In genomic region chr15:77014137-77015081, GRCh38 we compare ENCODE assay signal across 8 cellular contexts. TPM values are rescaled to one million over a fixed set of nuclear protein-coding genes. Genes with fewer than 3 reads are reported as not detected.
DNase-seq lines count a peak whose midpoint lies in the region; ATAC-seq and TF ChIP-seq lines count a peak whose summit lies in the region.

No MANE protein-coding gene starts in this region.

- peak; percentile 42 for ATAC-seq in HG03280 (IDR thresholded peaks at IDR 0.05; ENCODE audit: unreplicated experiment)

- no peak for TF ChIP-seq POLR2A in transverse colon (IDR thresholded peaks at IDR 0.05)
- TF ChIP-seq POLR2A in prostate gland (IDR thresholded peaks at IDR 0.05): no peak

- H3K4me1 Mint-ChIP-seq in activated naive CD4-positive, alpha-beta T cell treated with anti-CD3 and anti-CD28 coated beads, Interleukin-2, amount 50 U/mL, for 24 hours: peaks cover 84% of the 10 kb centered on the region
- peaks cover 92% of the 10 kb centered on the region for H3K4me1 Mint-ChIP-seq in activated naive CD8-positive, alpha-beta T cell treated with anti-CD3 and anti-CD28 coated beads for 36 hours

- H3K9me3 Mint-ChIP-seq in activated naive CD4-positive, alpha-beta T cell treated with anti-CD3 and anti-CD28 coated beads, Interleukin-2, amount 50 U/mL, for 24 hours: no peaks in the 10 kb centered on the region
- H3K9me3 Mint-ChIP-seq in activated naive CD8-positive, alpha-beta T cell treated with anti-CD3 and anti-CD28 coated beads for 36 hours: no peaks in the 10 kb centered on the region

- H3K27me3 ChIP-seq in transverse colon: no peaks in the 10 kb centered on the region
- H3K27me3 ChIP-seq in prostate gland (replicated peaks; ENCODE audit: insufficient read depth): no peaks in the 10 kb centered on the region

- H3K36me3 Mint-ChIP-seq in activated naive CD4-positive, alpha-beta T cell treated with anti-CD3 and anti-CD28 coated beads, Interleukin-2, amount 50 U/mL, for 24 hours: peaks cover 3% of the 10 kb centered on the region
- peaks cover 45% of the 10 kb centered on the region for H3K36me3 Mint-ChIP-seq in activated naive CD8-positive, alpha-beta T cell treated with anti-CD3 and anti-CD28 coated beads for 36 hours

- DNase-seq in activated naive CD4-positive, alpha-beta T cell treated with Interleukin-2 at 50 U/mL for 16 hours: no peak
- DNase-seq in activated naive CD8-positive, alpha-beta T cell treated with anti-CD3 and anti-CD28 coated beads for 36 hours: no peak
- DNase-seq in transverse colon: no peak
- DNase-seq in prostate gland (ENCODE audit: low spot score): no peak
- DNase-seq in NCI-H1105 (lab: John Stamatoyannopoulos, UW): no peak
- DNase-seq in COLO829 (ENCODE audit: low spot score): no peak

- H3K27ac Mint-ChIP-seq in activated naive CD4-positive, alpha-beta T cell treated with anti-CD3 and anti-CD28 coated beads, Interleukin-2, amount 50 U/mL, for 24 hours: peak overlapping the region; percentile 98
- peak overlapping the region; percentile 84 for H3K27ac Mint-ChIP-seq in activated naive CD8-positive, alpha-beta T cell treated with anti-CD3 and anti-CD28 coated beads for 36 hours

- peak overlapping the region; percentile 21 to 55 (median 32) for H3K27ac ChIP-seq in transverse colon
- H3K27ac ChIP-seq in prostate gland: no peak overlapping the region

- H3K4me1 ChIP-seq in transverse colon (peaks cover 0 to 4% (median 0%) of the 10 kb centered on the region in 4 donors), prostate gland (replicated peaks) (no peaks in the 10 kb centered on the region)

- TF ChIP-seq EP300 in transverse colon (IDR thresholded peaks at IDR 0.05; ENCODE audit: low read depth): no peak

- H3K27me3 Mint-ChIP-seq in activated naive CD4-positive, alpha-beta T cell treated with anti-CD3 and anti-CD28 coated beads, Interleukin-2, amount 50 U/mL, for 24 hours: no peaks in the 10 kb centered on the region
- H3K27me3 Mint-ChIP-seq in activated naive CD8-positive, alpha-beta T cell treated with anti-CD3 and anti-CD28 coated beads for 36 hours: no peaks in the 10 kb centered on the region

- in situ Hi-C loops in transverse colon (cut with MboI; ENCODE audit: low pct_ligation_motif_present in 1 of 4, low pct_unique_long_range_greater_than_20kb in 1 of 4, low sequenced_read_pairs in 3 of 4): no loop called here

- WGBS in transverse colon (ENCODE audit: low coverage in 1 of 2), 2 donors: 74 to 80% methylated on average over 1 to 22 of the region's 23 CpGs
- 88% methylated on average over 23 of the region's 23 CpGs for WGBS in prostate gland

- H3K9me3 ChIP-seq in transverse colon (no peaks in the 10 kb centered on the region), prostate gland (no peaks in the 10 kb centered on the region)

- peak overlapping the region; percentile 78 for H3K4me3 Mint-ChIP-seq in activated naive CD4-positive, alpha-beta T cell treated with anti-CD3 and anti-CD28 coated beads, Interleukin-2, amount 50 U/mL, for 24 hours
- H3K4me3 Mint-ChIP-seq in activated naive CD8-positive, alpha-beta T cell treated with anti-CD3 and anti-CD28 coated beads for 36 hours: peak overlapping the region; percentile 51

- no peaks in the 10 kb centered on the region for H3K36me3 ChIP-seq in transverse colon
- no peaks in the 10 kb centered on the region for H3K36me3 ChIP-seq in prostate gland

- intact Hi-C loops in transverse colon (cut with DNase I; ENCODE audit: low total_unique reads) (no loop called here), prostate gland (cut with DNase I) (no loop called here)

- TF ChIP-seq CTCF in transverse colon (IDR thresholded peaks at IDR 0.05): no peak
- no peak for TF ChIP-seq CTCF in prostate gland (IDR thresholded peaks at IDR 0.05)

- no peak overlapping the region for H3K4me3 ChIP-seq in transverse colon
- H3K4me3 ChIP-seq in prostate gland: no peak overlapping the region

RNA-seq across cellular contexts. Expression of gene PSTPIP1, which starts 19.5 kb away (rescaled TPM):
- total RNA-seq in activated naive CD8-positive, alpha-beta T cell treated with anti-CD3 and anti-CD28 coated beads for 36 hours: 10 to 100 TPM; 93.4 to 94.5 TPM
- 10 to 100 TPM in 1 of 4 donors, 1 to 10 TPM in 3; 1.4 to 35.2 (median 8.7) TPM for total RNA-seq in transverse colon
- total RNA-seq in prostate gland: 1 to 10 TPM; 2.1 to 7.0 TPM

RNA-seq across cellular contexts. Expression of gene TSPAN3, which starts 56.5 kb away (rescaled TPM):
- total RNA-seq in activated naive CD8-positive, alpha-beta T cell treated with anti-CD3 and anti-CD28 coated beads for 36 hours: 10 to 100 TPM; 40.6 to 43.1 TPM
- total RNA-seq in transverse colon (1,000 to 10,000 TPM in 1 of 4 donors, 100 to 1,000 TPM in 3; 365 to 1,069 (median 676) TPM), prostate gland (100 to 1,000 TPM; 234 to 238 TPM)

Comparison
In these comparisons a context has a peak if more than half of its experiments do, and no peak if none do; other contexts are left out.
1. H3K27ac ChIP-seq: peak in transverse colon (4 of 4); none in prostate gland (0 of 2).
2. RNA of gene TSPAN3, which starts 56.5 kb away (total RNA-seq): 365 to 1,069 TPM in transverse colon and 234 to 238 TPM in prostate gland; 40.6 to 43.1 TPM in activated naive CD8-positive, alpha-beta T cell treated with anti-CD3 and anti-CD28 coated beads for 36 hours; every median in the first group is over 4 times any median in the second.